Comparison of ENCODE assay signal across 8 cellular contexts in genomic region chr6:21022343-21023107, GRCh38.
A peak's percentile ranks its signal among the peaks of the same experiment; 100 is the strongest.
DNase-seq lines count a peak whose midpoint lies in the region; ATAC-seq and TF ChIP-seq lines count a peak whose summit lies in the region.

No MANE protein-coding gene starts in this region.

- intact Hi-C loops in A673 (cut with micrococcal nuclease; ENCODE audit: unreplicated experiment): no loop called here

- no peaks in the 10 kb centered on the region for H3K9me2 ChIP-seq in Karpas-422 (replicated peaks; ENCODE audit: insufficient read depth, low read length)

- H3K4me2 ChIP-seq in Karpas-422 (ENCODE audit: low read depth, low read length, poor library complexity, severe bottlenecking): no peak overlapping the region

- H3K9ac ChIP-seq in Karpas-422 (ENCODE audit: low read length): no peak overlapping the region

- H3K36me3 ChIP-seq in urinary bladder (ENCODE audit: insufficient read depth) (no peaks in the 10 kb centered on the region), Karpas-422 (ENCODE audit: insufficient read depth, low read length) (no peaks in the 10 kb centered on the region), A673 (ENCODE audit: insufficient read depth, low read length, poor library complexity, severe bottlenecking) (no peaks in the 10 kb centered on the region)

- H3K4me1 ChIP-seq in urinary bladder (ENCODE audit: insufficient read depth): no peaks in the 10 kb centered on the region
- no peaks in the 10 kb centered on the region for H3K4me1 ChIP-seq in Karpas-422 (ENCODE audit: low read length)
- no peaks in the 10 kb centered on the region for H3K4me1 ChIP-seq in A673 (ENCODE audit: insufficient read depth, low read length, poor library complexity, severe bottlenecking)

- H3K79me2 ChIP-seq in Karpas-422 (ENCODE audit: low read length): no peaks in the 10 kb centered on the region

- POLR2A ChIA-PET in A673 (lab: Charles Lee; ENCODE audit: low non-redundant PET): no interaction called here

- H2AFZ ChIP-seq in Karpas-422 (ENCODE audit: low read length): no peak overlapping the region

- H3K27ac ChIP-seq in urinary bladder (ENCODE audit: low read depth): peak overlapping the region; percentile 48
- H3K27ac ChIP-seq in Karpas-422 (ENCODE audit: low read length): no peak overlapping the region
- H3K27ac ChIP-seq in A673 (ENCODE audit: low read depth, low read length, poor library complexity, severe bottlenecking): no peak overlapping the region

- DNase-seq in NCI-H226: peak; percentile 57
- peak; percentile 65 for DNase-seq in fibroblast of villous mesenchyme (ENCODE audit: low read depth)
- no peak for DNase-seq in activated naive CD4-positive, alpha-beta T cell (lab: John Stamatoyannopoulos, UW)
- DNase-seq in Karpas-422: no peak
- no peak for DNase-seq in A673 (ENCODE audit: low spot score)

- no peak for TF ChIP-seq CTCF in fibroblast of villous mesenchyme (IDR thresholded peaks at IDR 0.05; ENCODE audit: insufficient read depth, low read depth, low read length)
- TF ChIP-seq CTCF in A673 (conservative IDR thresholded peaks at IDR 0.05; ENCODE audit: low read depth, low read length): no peak

- CTCF ChIA-PET in A673 (lab: Charles Lee): no interaction called here

- no peaks in the 10 kb centered on the region for H3K9me3 ChIP-seq in Karpas-422 (ENCODE audit: low read length)
- no peaks in the 10 kb centered on the region for H3K9me3 ChIP-seq in A673 (ENCODE audit: low read depth, low read length, poor library complexity, severe bottlenecking)

- H3K4me3 ChIP-seq in fibroblast of villous mesenchyme (ENCODE audit: low read depth, low read length) (no peak overlapping the region), urinary bladder (ENCODE audit: low read depth, low read length) (no peak overlapping the region), Karpas-422 (ENCODE audit: low read length) (no peak overlapping the region), A673 (ENCODE audit: low read depth, low read length, poor library complexity, severe bottlenecking) (no peak overlapping the region)

- H4K20me1 ChIP-seq in Karpas-422 (ENCODE audit: insufficient read depth, low read depth, low read length): no peaks in the 10 kb centered on the region

- 63% methylated on average over 7 of the region's 7 CpGs for WGBS in urinary bladder

- BruUV-seq in A673 (replicated peaks; lab: Mats Ljungman, UMichigan): no TSS peak

- H3K27me3 ChIP-seq in Karpas-422 (ENCODE audit: low read length) (no peaks in the 10 kb centered on the region), A673 (replicated peaks; ENCODE audit: insufficient read depth, low read depth, low read length, poor library complexity) (no peaks in the 10 kb centered on the region)

- ATAC-seq in GM18909 (IDR thresholded peaks at IDR 0.05; ENCODE audit: poor library complexity, unreplicated experiment) (peak; percentile 97), HG02973 (IDR thresholded peaks at IDR 0.05; ENCODE audit: unreplicated experiment) (peak; percentile 91)

Comparison
In these comparisons a context has a peak if more than half of its experiments do, and no peak if none do; other contexts are left out.
1. DNase-seq: peak in NCI-H226 (single experiment) and fibroblast of villous mesenchyme (single experiment); none in activated naive CD4-positive, alpha-beta T cell (0 of 4), Karpas-422 (single experiment) and A673 (single experiment).